Comparison of ENCODE assay signal across 8 cellular contexts in the genomic region with DNA sequence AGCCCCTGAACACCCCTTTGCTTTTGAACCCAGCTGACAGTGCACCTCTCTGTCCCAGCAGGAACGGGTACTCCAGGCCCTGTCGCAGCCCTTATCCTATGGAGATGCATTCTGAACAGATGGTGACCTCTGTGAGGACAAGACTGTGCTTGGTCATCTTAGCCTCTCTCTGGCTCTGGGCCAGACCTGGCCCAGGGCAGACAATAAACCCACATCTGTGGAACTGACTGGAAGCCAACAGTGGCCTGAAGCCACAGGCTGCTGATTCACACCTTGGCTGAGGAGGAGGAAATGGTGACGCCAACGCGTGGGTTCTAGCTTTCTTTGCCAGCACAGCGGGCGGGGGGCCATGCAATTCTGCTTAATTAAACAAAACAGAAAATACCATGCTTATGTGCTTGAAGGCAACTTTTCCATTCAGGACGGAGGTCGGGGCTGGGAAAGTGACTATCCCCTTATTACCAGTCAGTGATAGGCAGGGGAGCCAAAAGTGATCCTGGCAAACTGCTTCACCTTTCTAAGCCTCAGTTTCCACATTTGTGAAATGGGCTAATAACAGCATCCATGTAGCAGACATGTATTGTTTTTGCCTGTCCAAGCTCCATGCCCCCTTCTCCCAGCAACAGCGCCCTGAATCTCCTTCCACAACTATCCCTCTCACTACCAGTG. TPM values are rescaled to one million over a fixed set of nuclear protein-coding genes. Genes with fewer than 3 reads are reported as not detected.
A peak's percentile ranks its signal among the peaks of the same experiment; 100 is the strongest.
DNase-seq lines count a peak whose midpoint lies in the region; ATAC-seq and TF ChIP-seq lines count a peak whose summit lies in the region.

No MANE protein-coding gene starts in this region.

- H3K4me1 Mint-ChIP-seq in activated CD4-positive, alpha-beta T cell treated with anti-CD3 and anti-CD28 coated beads for 36 hours, result peaks cover 14% of the 10 kb centered on the region
- H3K4me1 Mint-ChIP-seq in activated CD4-positive, alpha-beta T cell treated with anti-CD3 and anti-CD28 coated beads, Interleukin-2, amount 10 ng/mL, durations not matched to agents 24 days and 14 days, result peaks cover 11% of the 10 kb centered on the region

- ATAC-seq in activated CD4-positive, alpha-beta T cell treated with anti-CD3 and anti-CD28 coated beads for 36 hours, result peak; percentile 89
- no peak for ATAC-seq in HG02852 (IDR thresholded peaks at IDR 0.05; ENCODE audit: unreplicated experiment)

- POLR2A ChIA-PET in activated CD4-positive, alpha-beta T cell treated with anti-CD3 and anti-CD28 coated beads for 36 hours (lab: Charles Lee), result interaction anchor here (0.5 to 0.7 kb wide), 2 partner anchors 122 to 167 kb away, joined by 4 to 5 read pairs; no protein-coding TSS in a partner anchor

- H3K36me3 ChIP-seq in tibial nerve, result no peaks in the 10 kb centered on the region

- no peak overlapping the region for H3K4me3 Mint-ChIP-seq in activated CD4-positive, alpha-beta T cell treated with anti-CD3 and anti-CD28 coated beads for 36 hours
- H3K4me3 Mint-ChIP-seq in activated CD4-positive, alpha-beta T cell treated with anti-CD3 and anti-CD28 coated beads, Interleukin-2, amount 10 ng/mL, durations not matched to agents 24 days and 14 days, result peak overlapping the region; percentile 18

- no peak overlapping the region for H3K4me3 ChIP-seq in tibial nerve

- peak overlapping the region; percentile 52 for H3K27ac Mint-ChIP-seq in activated CD4-positive, alpha-beta T cell treated with anti-CD3 and anti-CD28 coated beads for 36 hours
- H3K27ac Mint-ChIP-seq in activated CD4-positive, alpha-beta T cell treated with anti-CD3 and anti-CD28 coated beads, Interleukin-2, amount 10 ng/mL, durations not matched to agents 24 days and 14 days, result no peak overlapping the region

- no peak for TF ChIP-seq CTCF in tibial nerve (IDR thresholded peaks at IDR 0.05)

- no peaks in the 10 kb centered on the region for H3K9me3 Mint-ChIP-seq in activated CD4-positive, alpha-beta T cell treated with anti-CD3 and anti-CD28 coated beads for 36 hours (ENCODE audit: low read depth)
- no peaks in the 10 kb centered on the region for H3K9me3 Mint-ChIP-seq in activated CD4-positive, alpha-beta T cell treated with anti-CD3 and anti-CD28 coated beads, Interleukin-2, amount 10 ng/mL, durations not matched to agents 24 days and 14 days

- no peak for TF ChIP-seq POLR2A in tibial nerve (IDR thresholded peaks at IDR 0.05)

- TF ChIP-seq EP300 in tibial nerve (IDR thresholded peaks at IDR 0.05), result peak; percentile 12 to 93

- 26 to 30% methylated on average over 10 of the region's 10 CpGs for WGBS in tibial nerve, 2 donors

- CTCF ChIA-PET in activated CD4-positive, alpha-beta T cell treated with anti-CD3 and anti-CD28 coated beads for 36 hours (lab: Charles Lee), result interaction anchor here (0.5 to 1.2 kb wide), 3 partner anchors 9 to 458 kb away, joined by 3 to 4 read pairs (median 3); no protein-coding TSS in a partner anchor

- no peaks in the 10 kb centered on the region for H3K9me3 ChIP-seq in tibial nerve

- peak overlapping the region; percentile 16 for H3K27ac ChIP-seq in epithelial cell of prostate
- peak overlapping the region; percentile 23 to 97 (median 73) for H3K27ac ChIP-seq in tibial nerve

- H3K27me3 Mint-ChIP-seq in activated CD4-positive, alpha-beta T cell treated with anti-CD3 and anti-CD28 coated beads for 36 hours, result peaks cover 19% of the 10 kb centered on the region
- H3K27me3 Mint-ChIP-seq in activated CD4-positive, alpha-beta T cell treated with anti-CD3 and anti-CD28 coated beads, Interleukin-2, amount 10 ng/mL, durations not matched to agents 24 days and 14 days, result peaks cover 23% of the 10 kb centered on the region

- no peaks in the 10 kb centered on the region for H3K27me3 ChIP-seq in tibial nerve

- intact Hi-C loops in activated CD4-positive, alpha-beta T cell treated with anti-CD3 and anti-CD28 coated beads for 36 hours (cut with DNase I, micrococcal nuclease), result loop anchor here (1.0 to 2.0 kb wide), 2 partner anchors 31 to 33 kb away; no protein-coding TSS in a partner anchor
- intact Hi-C loops in activated CD4-positive, alpha-beta T cell treated with anti-CD3 and anti-CD28 coated beads, Interleukin-2, amount 10 ng/mL, durations not matched to agents 24 days and 14 days (cut with micrococcal nuclease), result loop anchor here (1.0 kb wide), 1 partner anchor 32 kb away; no protein-coding TSS in a partner anchor

- no peaks in the 10 kb centered on the region for H3K36me3 Mint-ChIP-seq in activated CD4-positive, alpha-beta T cell treated with anti-CD3 and anti-CD28 coated beads for 36 hours (ENCODE audit: low read depth)
- H3K36me3 Mint-ChIP-seq in activated CD4-positive, alpha-beta T cell treated with anti-CD3 and anti-CD28 coated beads, Interleukin-2, amount 10 ng/mL, durations not matched to agents 24 days and 14 days (ENCODE audit: low read depth), result no peaks in the 10 kb centered on the region

- H3K4me1 ChIP-seq in tibial nerve, result peaks cover 0 to 82% (median 54%) of the 10 kb centered on the region in 4 donors

- DNase-seq in activated CD4-positive, alpha-beta T cell treated with anti-CD3 and anti-CD28 coated beads for 36 hours, result peak; percentile 89
- no peak for DNase-seq in activated CD4-positive, alpha-beta T cell treated with anti-CD3 and anti-CD28 coated beads for 1 hour
- peak; percentile 73 for DNase-seq in activated CD4-positive, alpha-beta T cell treated with anti-CD3 and anti-CD28 coated beads, Interleukin-2, amount 10 ng/mL, durations not matched to agents 24 days and 14 days
- DNase-seq in epithelial cell of prostate (ENCODE audit: low read depth, low spot score) (no peak), occipital lobe (lab: John Stamatoyannopoulos, UW) (peak; percentile 63), tibial nerve (ENCODE audit: low spot score in 2 of 2) (peak; percentile 74 to 85), OCI-M2 (lab: John Stamatoyannopoulos, UW; ENCODE audit: unreplicated experiment) (no peak)

RNA-seq across cellular contexts. Expression of gene SH3PXD2B, which starts 10.8 kb away (rescaled TPM):
- total RNA-seq in activated CD4-positive, alpha-beta T cell treated with anti-CD3 and anti-CD28 coated beads for 36 hours, result 1 to 10 TPM; 1.3 to 1.8 TPM
- 0.16 and 0.19 TPM in 2 replicates for total RNA-seq in activated CD4-positive, alpha-beta T cell treated with anti-CD3 and anti-CD28 coated beads, Interleukin-2, amount 10 ng/mL, durations not matched to agents 24 days and 14 days
- total RNA-seq in occipital lobe, result 17.6 TPM
- total RNA-seq in tibial nerve, result 10 to 100 TPM; 27.8 to 52.6 (median 44.4) TPM

Comparison
In these comparisons a context has a peak if more than half of its experiments do, and no peak if none do; other contexts are left out.
1. DNase-seq: peak in activated CD4-positive, alpha-beta T cell treated with anti-CD3 and anti-CD28 coated beads for 36 hours (single experiment), activated CD4-positive, alpha-beta T cell treated with anti-CD3 and anti-CD28 coated beads, Interleukin-2, amount 10 ng/mL, durations not matched to agents 24 days and 14 days (single experiment), occipital lobe (single experiment) and tibial nerve (2 of 2); none in activated CD4-positive, alpha-beta T cell treated with anti-CD3 and anti-CD28 coated beads for 1 hour (single experiment), epithelial cell of prostate (single experiment) and OCI-M2 (single experiment).